Comparison of ENCODE assay signal across 7 cellular contexts in the genomic region with DNA sequence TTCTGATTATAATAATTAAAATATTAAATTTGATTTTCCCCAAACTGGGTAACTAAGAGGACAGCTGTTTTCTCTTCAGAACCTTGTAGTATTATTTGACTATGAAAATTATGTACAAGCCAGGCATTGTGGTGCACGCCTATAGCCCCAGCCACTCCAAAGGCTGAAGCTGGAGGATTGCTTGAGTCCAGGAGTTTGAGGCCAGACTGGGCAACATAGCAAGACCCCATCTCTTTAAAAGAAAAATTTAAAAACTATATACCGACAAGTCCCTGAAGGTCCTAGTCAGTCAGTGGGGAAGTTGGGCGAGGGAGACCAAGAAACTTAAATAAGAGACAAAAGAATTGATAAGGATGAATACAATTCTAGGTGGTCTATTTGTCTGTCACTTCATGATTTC.
"Had no signal": no experiment of that assay in that cellular context is flagged by ENCODE, and none has a peak within 500 bp of the region (broad histone marks: within the 10 kb centered on the region; RNA-seq: fewer than 3 reads in every experiment).

No MANE protein-coding gene starts in this region.

- H3K4me1 Mint-ChIP-seq: IgD-negative memory B cell had no signal

- H3K9me3 Mint-ChIP-seq: IgD-negative memory B cell had no signal

- H3K27ac ChIP-seq: HL-60, KMS-11 had no signal

- H3K4me2 ChIP-seq: KMS-11 had no signal

- DNase-seq: IMR-90, KBM-7, KG1 had no signal

- FAIRE-seq: HTR-8/SVneo had no signal

- H3K36me3 Mint-ChIP-seq: IgD-negative memory B cell had no signal

- H3K4me3 Mint-ChIP-seq: IgD-negative memory B cell had no signal

- H3K27ac Mint-ChIP-seq: IgD-negative memory B cell had no signal

- H3K9ac ChIP-seq: KMS-11 had no signal
